Comparison of ENCODE assay signal across 12 cellular contexts in genomic region chr18:46502444-46502843, GRCh38.
DNase-seq lines count a peak whose midpoint lies in the region; ATAC-seq lines count a peak whose summit lies in the region.
"Had no signal": no experiment of that assay in that cellular context is flagged by ENCODE, and none has a peak within 500 bp of the region (broad histone marks: within the 10 kb centered on the region; RNA-seq: fewer than 3 reads in every experiment).

No MANE protein-coding gene starts in this region.

- H3K27me3 ChIP-seq in MG63, result peaks cover 3% of the 10 kb centered on the region; the same call in 1 of the 2 replicates
- H3K27me3 ChIP-seq: upper lobe of left lung had no signal

- H3K36me3 ChIP-seq in MG63, result no peaks in the 10 kb centered on the region
- H3K36me3 ChIP-seq: upper lobe of left lung had no signal

- no peak overlapping the region for H3K4me3 ChIP-seq in MG63
- H3K4me3 ChIP-seq: upper lobe of left lung had no signal

- no peaks in the 10 kb centered on the region for H3K9me3 ChIP-seq in MG63
- H3K9me3 ChIP-seq: upper lobe of left lung had no signal

- peak; percentile 19 for DNase-seq in DMS53 (lab: John Stamatoyannopoulos, UW)
- DNase-seq in DMS53 treated with DMSO at 0.1 percent for 48 hours (lab: John Stamatoyannopoulos, UW; ENCODE audit: unreplicated experiment), result no peak
- DNase-seq in HK-2 (ENCODE audit: unreplicated experiment), result peak; percentile 7
- peak; percentile 16 for DNase-seq in UCSD-AML1 (lab: John Stamatoyannopoulos, UW; ENCODE audit: unreplicated experiment)
- peak; percentile 68 for DNase-seq in islet precursor cell
- no peak for DNase-seq in MG63
- DNase-seq in kidney glomerular epithelial cell (lab: John Stamatoyannopoulos, UW), result no peak
- DNase-seq: activated naive CD8-positive, alpha-beta T cell treated with anti-CD3 and anti-CD28 coated beads for 36 hours; COR-L47; NCI-H1417 treated with DMSO at 0.1 percent for 48 hours; upper lobe of left lung had no signal

- no peak for ATAC-seq in GM21515 (IDR thresholded peaks at IDR 0.05; ENCODE audit: unreplicated experiment)

Comparison
In these comparisons a context has a peak if more than half of its experiments do, and no peak if none do; other contexts are left out.
1. DNase-seq: peak in DMS53 (single experiment), HK-2 (single experiment), UCSD-AML1 (single experiment) and islet precursor cell (single experiment); none in DMS53 treated with DMSO at 0.1 percent for 48 hours (single experiment), MG63 (single experiment) and kidney glomerular epithelial cell (single experiment).